ENCODE assay signal across 8 cellular contexts in genomic region chr2:110804915-110805314, GRCh38.
DNase-seq lines count a peak whose midpoint lies in the region; ATAC-seq and TF ChIP-seq lines count a peak whose summit lies in the region.

No MANE protein-coding gene starts in this region.

- H3K27ac ChIP-seq in stomach: no peak overlapping the region

- TF ChIP-seq CTCF in stomach (IDR thresholded peaks at IDR 0.05): no peak

- no peak overlapping the region for H3K4me3 ChIP-seq in stomach

- no peak for TF ChIP-seq EP300 in stomach (IDR thresholded peaks at IDR 0.05)

- no peak for TF ChIP-seq POLR2A in stomach (IDR thresholded peaks at IDR 0.05)

- WGBS in stomach, 5 donors: 80 to 88% (median 83%) methylated on average over 10 of the region's 10 CpGs

- peaks cover 0 to 18% (median 0%) of the 10 kb centered on the region in 3 donors for H3K27me3 ChIP-seq in stomach

- no peaks in the 10 kb centered on the region for H3K4me1 ChIP-seq in stomach

- DNase-seq in NOMO-1 treated with dmso at 0.1 percent for 144 hours (lab: John Stamatoyannopoulos, UW; ENCODE audit: unreplicated experiment): peak; percentile 20
- DNase-seq in activated naive CD4-positive, alpha-beta T cell treated with anti-CD3 and anti-CD28 coated beads, Interleukin-2, amount 50 U/mL, for 72 hours (ENCODE audit: low spot score in 2 of 2): peak; percentile 47 to 80
- peak; percentile 73 for DNase-seq in stimulated activated CD8-positive, alpha-beta memory T cell treated with anti-CD3 and anti-CD28 coated beads, Interleukin-4, amount 100 ng/mL, for 48 hours
- no peak for DNase-seq in NCI-H2171 (lab: John Stamatoyannopoulos, UW)
- DNase-seq in hepatic stellate cell (ENCODE audit: low spot score): no peak
- DNase-seq in NCI-H82 treated with DMSO at 0.1 percent for 48 hours (lab: John Stamatoyannopoulos, UW; ENCODE audit: unreplicated experiment): no peak
- DNase-seq in stomach: no peak

- H3K36me3 ChIP-seq in stomach: no peaks in the 10 kb centered on the region

- no peak overlapping the region for H3K27ac Mint-ChIP-seq in activated naive CD4-positive, alpha-beta T cell treated with anti-CD3 and anti-CD28 coated beads, Interleukin-2, amount 50 U/mL, for 72 hours

- H3K9me3 Mint-ChIP-seq in activated naive CD4-positive, alpha-beta T cell treated with anti-CD3 and anti-CD28 coated beads, Interleukin-2, amount 50 U/mL, for 72 hours: peaks cover 0 to 11% of the 10 kb centered on the region in 2 donors

- peak; percentile 60 for ATAC-seq in GM21528 (IDR thresholded peaks at IDR 0.05; ENCODE audit: low FRiP score, unreplicated experiment)
- peak; percentile 99 for ATAC-seq in activated naive CD4-positive, alpha-beta T cell treated with anti-CD3 and anti-CD28 coated beads, Interleukin-2, amount 50 U/mL, for 72 hours

- H3K36me3 Mint-ChIP-seq in activated naive CD4-positive, alpha-beta T cell treated with anti-CD3 and anti-CD28 coated beads, Interleukin-2, amount 50 U/mL, for 72 hours: no peaks in the 10 kb centered on the region

- no peaks in the 10 kb centered on the region for H3K9me3 ChIP-seq in stomach

- intact Hi-C loops in stomach (cut with DNase I; ENCODE audit: low total_unique reads): no loop called here

Comparison
In these comparisons a context has a peak if more than half of its experiments do, and no peak if none do; other contexts are left out.
1. DNase-seq: peak in NOMO-1 treated with dmso at 0.1 percent for 144 hours (single experiment), activated naive CD4-positive, alpha-beta T cell treated with anti-CD3 and anti-CD28 coated beads, Interleukin-2, amount 50 U/mL, for 72 hours (2 of 2) and stimulated activated CD8-positive, alpha-beta memory T cell treated with anti-CD3 and anti-CD28 coated beads, Interleukin-4, amount 100 ng/mL, for 48 hours (single experiment); none in NCI-H2171 (single experiment), hepatic stellate cell (single experiment), NCI-H82 treated with DMSO at 0.1 percent for 48 hours (single experiment) and stomach (single experiment).